8 cellular contexts compared by ENCODE assay signal in genomic region chr17:76000016-76000754, GRCh38. TPM values are rescaled to one million over a fixed set of nuclear protein-coding genes. Genes with fewer than 3 reads are reported as not detected.
DNase-seq lines count a peak whose midpoint lies in the region; ATAC-seq and TF ChIP-seq lines count a peak whose summit lies in the region.

No MANE protein-coding gene starts in this region.

- H3K9me3 Mint-ChIP-seq in activated CD4-positive, alpha-beta T cell treated with anti-CD3 and anti-CD28 coated beads for 36 hours (ENCODE audit: low read depth): no peaks in the 10 kb centered on the region

- H3K27ac Mint-ChIP-seq in activated CD4-positive, alpha-beta T cell treated with anti-CD3 and anti-CD28 coated beads for 36 hours: no peak overlapping the region

- peak; percentile 44 for DNase-seq in EH (ENCODE audit: low read depth)
- peak; percentile 85 for DNase-seq in activated CD4-positive, alpha-beta T cell treated with anti-CD3 and anti-CD28 coated beads for 36 hours
- peak; percentile 67 for DNase-seq in coronary artery (ENCODE audit: low spot score)
- no peak for DNase-seq in cerebellar nuclear complex (lab: John Stamatoyannopoulos, UW)

- H3K4me1 ChIP-seq in mucosa of rectum (ENCODE audit: control insufficient read depth in 2 of 2, insufficient read depth in 2 of 2, low read length in 2 of 2) (peaks cover 66 to 69% of the 10 kb centered on the region in 2 donors), subcutaneous abdominal adipose tissue (ENCODE audit: control insufficient read depth in 5 of 5, insufficient read depth in 5 of 5, low read length in 5 of 5) (peaks cover 0 to 60% (median 44%) of the 10 kb centered on the region in 5 donors)

- no peak overlapping the region for H3K4me3 Mint-ChIP-seq in activated CD4-positive, alpha-beta T cell treated with anti-CD3 and anti-CD28 coated beads for 36 hours

- intact Hi-C loops in activated CD4-positive, alpha-beta T cell treated with anti-CD3 and anti-CD28 coated beads for 36 hours (cut with DNase I, micrococcal nuclease): loop anchor here in 1 of 2 experiments (5.0 kb wide), 1 partner anchor 93 kb away; no protein-coding TSS in a partner anchor

- no peaks in the 10 kb centered on the region for H3K36me3 Mint-ChIP-seq in activated CD4-positive, alpha-beta T cell treated with anti-CD3 and anti-CD28 coated beads for 36 hours (ENCODE audit: low read depth)

- no peaks in the 10 kb centered on the region for H3K27me3 ChIP-seq in mucosa of rectum (ENCODE audit: control insufficient read depth in 2 of 2, insufficient read depth in 2 of 2, low read length in 2 of 2)
- no peaks in the 10 kb centered on the region for H3K27me3 ChIP-seq in subcutaneous abdominal adipose tissue (ENCODE audit: control insufficient read depth in 5 of 5, insufficient read depth in 4 of 5, low read length in 5 of 5)

- TF ChIP-seq CTCF in LNCAP (IDR thresholded peaks at IDR 0.05) (peak; percentile 89), coronary artery (IDR thresholded peaks at IDR 0.05) (peak; percentile 34)

- H3K9me3 ChIP-seq in mucosa of rectum (ENCODE audit: control insufficient read depth in 2 of 2, low read length in 2 of 2) (no peaks in the 10 kb centered on the region), subcutaneous abdominal adipose tissue (ENCODE audit: control insufficient read depth in 5 of 5, low read length in 5 of 5) (no peaks in the 10 kb centered on the region)

- H3K27me3 Mint-ChIP-seq in activated CD4-positive, alpha-beta T cell treated with anti-CD3 and anti-CD28 coated beads for 36 hours: no peaks in the 10 kb centered on the region

- POLR2A ChIA-PET in activated CD4-positive, alpha-beta T cell treated with anti-CD3 and anti-CD28 coated beads for 36 hours (lab: Charles Lee): no interaction called here

- CTCF ChIA-PET in activated CD4-positive, alpha-beta T cell treated with anti-CD3 and anti-CD28 coated beads for 36 hours (lab: Charles Lee): interaction anchor here (0.5 to 11.1 kb wide), 20 partner anchors 9 to 398 kb away, joined by 3 to 139 read pairs (median 4); partner anchors contain the start of genes TRIM65 and WBP2

- H3K27ac ChIP-seq in coronary artery (no peak overlapping the region), mucosa of rectum (ENCODE audit: low read depth in 2 of 2, low read length in 2 of 2) (peak overlapping the region; percentile 49 to 83), subcutaneous abdominal adipose tissue (ENCODE audit: low read depth, low read length) (peak overlapping the region; percentile 37)

- no peak overlapping the region for H3K4me3 ChIP-seq in coronary artery
- peak overlapping the region in 1 of 2 donors; percentile 20 for H3K4me3 ChIP-seq in mucosa of rectum (ENCODE audit: low read length in 2 of 2)
- no peak overlapping the region for H3K4me3 ChIP-seq in subcutaneous abdominal adipose tissue (ENCODE audit: low read depth in 1 of 5, low read length in 5 of 5)

- peaks cover 0 to 20% of the 10 kb centered on the region in 2 donors for H3K36me3 ChIP-seq in mucosa of rectum (ENCODE audit: control insufficient read depth in 2 of 2, insufficient read depth in 2 of 2, low read length in 2 of 2)
- H3K36me3 ChIP-seq in subcutaneous abdominal adipose tissue (ENCODE audit: control insufficient read depth in 5 of 5, insufficient read depth in 5 of 5, low read length in 5 of 5): peaks cover 0 to 25% (median 14%) of the 10 kb centered on the region in 5 donors

- H3K4me1 Mint-ChIP-seq in activated CD4-positive, alpha-beta T cell treated with anti-CD3 and anti-CD28 coated beads for 36 hours: peaks cover 14% of the 10 kb centered on the region

- peak overlapping the region; percentile 24 to 49 for H3K9ac ChIP-seq in mucosa of rectum (ENCODE audit: low read depth in 1 of 2, low read length in 2 of 2)
- H3K9ac ChIP-seq in subcutaneous abdominal adipose tissue (ENCODE audit: low read length in 5 of 5): peak overlapping the region in 1 of 5 donors; percentile 17

- ATAC-seq in activated CD4-positive, alpha-beta T cell treated with anti-CD3 and anti-CD28 coated beads for 36 hours: peak; percentile 83
- no peak for ATAC-seq in HG02870 (IDR thresholded peaks at IDR 0.05; ENCODE audit: unreplicated experiment)

RNA-seq across cellular contexts. Expression of gene CDK3, which starts 0.5 kb away (rescaled TPM):
- 1 to 10 TPM; 5.6 to 6.0 TPM for total RNA-seq in activated CD4-positive, alpha-beta T cell treated with anti-CD3 and anti-CD28 coated beads for 36 hours

RNA-seq across cellular contexts. Expression of gene TEN1, which starts 21.1 kb away (rescaled TPM):
- total RNA-seq in activated CD4-positive, alpha-beta T cell treated with anti-CD3 and anti-CD28 coated beads for 36 hours: 10 to 100 TPM in 1 of 2 experiments, 1 to 10 TPM in 1; 9.8 to 13.6 TPM

RNA-seq across cellular contexts. Expression of gene ACOX1, which starts 21.2 kb away (rescaled TPM):
- 10 to 100 TPM; 27.7 to 33.1 TPM for total RNA-seq in activated CD4-positive, alpha-beta T cell treated with anti-CD3 and anti-CD28 coated beads for 36 hours

RNA-seq across cellular contexts. Expression of gene EVPL, which starts 26.9 kb away (rescaled TPM):
- under 1 TPM; 0.04 to 0.16 TPM for total RNA-seq in activated CD4-positive, alpha-beta T cell treated with anti-CD3 and anti-CD28 coated beads for 36 hours

RNA-seq across cellular contexts. Expression of gene FBF1, which starts 59.3 kb away (rescaled TPM):
- 10 to 100 TPM; 16.2 to 18.0 TPM for total RNA-seq in activated CD4-positive, alpha-beta T cell treated with anti-CD3 and anti-CD28 coated beads for 36 hours

Comparison
In these comparisons a context has a peak if more than half of its experiments do, and no peak if none do; other contexts are left out.
1. DNase-seq: peak in EH (single experiment), activated CD4-positive, alpha-beta T cell treated with anti-CD3 and anti-CD28 coated beads for 36 hours (single experiment) and coronary artery (single experiment); none in cerebellar nuclear complex (0 of 2).
2. H3K27ac ChIP-seq: peak in mucosa of rectum (2 of 2) and subcutaneous abdominal adipose tissue (single experiment); none in coronary artery (0 of 2).